1 cellular context compared by ENCODE assay signal in the genomic region with DNA sequence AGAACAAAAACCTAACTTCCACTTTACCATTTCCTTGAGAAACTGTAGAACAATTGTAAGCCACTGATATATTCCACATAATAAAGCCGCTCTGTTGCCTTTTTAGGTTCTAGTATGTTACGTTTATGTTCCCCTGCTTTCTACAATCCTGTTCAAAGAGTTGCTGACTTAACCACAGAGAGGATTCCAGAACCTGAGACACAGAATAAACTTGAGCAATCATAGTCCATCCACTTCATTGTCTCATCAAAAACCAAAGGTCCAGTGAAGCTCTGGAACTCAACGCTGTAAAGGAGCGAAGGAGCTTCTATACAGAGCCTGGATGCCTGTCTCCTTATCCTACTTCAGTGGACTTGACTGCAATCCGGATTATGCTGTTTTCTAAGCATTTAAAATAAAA.
TF ChIP-seq lines count a peak whose summit lies in the region.

No MANE protein-coding gene starts in this region.

TF ChIP-seq in GM23338, 12 proteins besides CTCF, POLR2A, EP300 and RAD21 (continued from another document):
- TF ChIP-seq, protein P1, sequence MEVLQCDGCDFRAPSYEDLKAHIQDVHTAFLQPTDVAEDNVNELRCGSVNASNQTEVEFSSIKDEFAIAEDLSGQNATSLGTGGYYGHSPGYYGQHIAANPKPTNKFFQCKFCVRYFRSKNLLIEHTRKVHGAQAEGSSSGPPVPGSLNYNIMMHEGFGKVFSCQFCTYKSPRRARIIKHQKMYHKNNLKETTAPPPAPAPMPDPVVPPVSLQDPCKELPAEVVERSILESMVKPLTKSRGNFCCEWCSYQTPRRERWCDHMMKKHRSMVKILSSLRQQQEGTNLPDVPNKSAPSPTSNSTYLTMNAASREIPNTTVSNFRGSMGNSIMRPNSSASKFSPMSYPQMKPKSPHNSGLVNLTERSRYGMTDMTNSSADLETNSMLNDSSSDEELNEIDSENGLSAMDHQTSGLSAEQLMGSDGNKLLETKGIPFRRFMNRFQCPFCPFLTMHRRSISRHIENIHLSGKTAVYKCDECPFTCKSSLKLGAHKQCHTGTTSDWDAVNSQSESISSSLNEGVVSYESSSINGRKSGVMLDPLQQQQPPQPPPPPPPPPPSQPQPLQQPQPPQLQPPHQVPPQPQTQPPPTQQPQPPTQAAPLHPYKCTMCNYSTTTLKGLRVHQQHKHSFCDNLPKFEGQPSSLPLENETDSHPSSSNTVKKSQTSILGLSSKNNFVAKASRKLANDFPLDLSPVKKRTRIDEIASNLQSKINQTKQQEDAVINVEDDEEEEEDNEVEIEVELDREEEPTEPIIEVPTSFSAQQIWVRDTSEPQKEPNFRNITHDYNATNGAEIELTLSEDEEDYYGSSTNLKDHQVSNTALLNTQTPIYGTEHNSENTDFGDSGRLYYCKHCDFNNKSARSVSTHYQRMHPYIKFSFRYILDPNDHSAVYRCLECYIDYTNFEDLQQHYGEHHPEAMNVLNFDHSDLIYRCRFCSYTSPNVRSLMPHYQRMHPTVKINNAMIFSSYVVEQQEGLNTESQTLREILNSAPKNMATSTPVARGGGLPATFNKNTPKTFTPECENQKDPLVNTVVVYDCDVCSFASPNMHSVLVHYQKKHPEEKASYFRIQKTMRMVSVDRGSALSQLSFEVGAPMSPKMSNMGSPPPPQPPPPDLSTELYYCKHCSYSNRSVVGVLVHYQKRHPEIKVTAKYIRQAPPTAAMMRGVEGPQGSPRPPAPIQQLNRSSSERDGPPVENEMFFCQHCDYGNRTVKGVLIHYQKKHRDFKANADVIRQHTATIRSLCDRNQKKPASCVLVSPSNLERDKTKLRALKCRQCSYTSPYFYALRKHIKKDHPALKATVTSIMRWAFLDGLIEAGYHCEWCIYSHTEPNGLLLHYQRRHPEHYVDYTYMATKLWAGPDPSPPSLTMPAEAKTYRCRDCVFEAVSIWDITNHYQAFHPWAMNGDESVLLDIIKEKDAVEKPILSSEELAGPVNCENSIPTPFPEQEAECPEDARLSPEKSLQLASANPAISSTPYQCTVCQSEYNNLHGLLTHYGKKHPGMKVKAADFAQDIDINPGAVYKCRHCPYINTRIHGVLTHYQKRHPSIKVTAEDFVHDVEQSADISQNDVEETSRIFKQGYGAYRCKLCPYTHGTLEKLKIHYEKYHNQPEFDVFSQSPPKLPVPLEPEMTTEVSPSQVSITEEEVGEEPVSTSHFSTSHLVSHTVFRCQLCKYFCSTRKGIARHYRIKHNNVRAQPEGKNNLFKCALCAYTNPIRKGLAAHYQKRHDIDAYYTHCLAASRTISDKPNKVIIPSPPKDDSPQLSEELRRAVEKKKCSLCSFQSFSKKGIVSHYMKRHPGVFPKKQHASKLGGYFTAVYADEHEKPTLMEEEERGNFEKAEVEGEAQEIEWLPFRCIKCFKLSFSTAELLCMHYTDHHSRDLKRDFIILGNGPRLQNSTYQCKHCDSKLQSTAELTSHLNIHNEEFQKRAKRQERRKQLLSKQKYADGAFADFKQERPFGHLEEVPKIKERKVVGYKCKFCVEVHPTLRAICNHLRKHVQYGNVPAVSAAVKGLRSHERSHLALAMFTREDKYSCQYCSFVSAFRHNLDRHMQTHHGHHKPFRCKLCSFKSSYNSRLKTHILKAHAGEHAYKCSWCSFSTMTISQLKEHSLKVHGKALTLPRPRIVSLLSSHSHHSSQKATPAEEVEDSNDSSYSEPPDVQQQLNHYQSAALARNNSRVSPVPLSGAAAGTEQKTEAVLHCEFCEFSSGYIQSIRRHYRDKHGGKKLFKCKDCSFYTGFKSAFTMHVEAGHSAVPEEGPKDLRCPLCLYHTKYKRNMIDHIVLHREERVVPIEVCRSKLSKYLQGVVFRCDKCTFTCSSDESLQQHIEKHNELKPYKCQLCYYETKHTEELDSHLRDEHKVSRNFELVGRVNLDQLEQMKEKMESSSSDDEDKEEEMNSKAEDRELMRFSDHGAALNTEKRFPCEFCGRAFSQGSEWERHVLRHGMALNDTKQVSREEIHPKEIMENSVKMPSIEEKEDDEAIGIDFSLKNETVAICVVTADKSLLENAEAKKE (CRISPR knock-in tag; IDR thresholded peaks at IDR 0.05), result no peak
- no peak for TF ChIP-seq STAT1 (IDR thresholded peaks at IDR 0.05; ENCODE audit: unreplicated experiment)
